ENCODE assay signal across 9 cellular contexts in genomic region chr12:67426067-67426466, GRCh38.
DNase-seq lines count a peak whose midpoint lies in the region; ATAC-seq and TF ChIP-seq lines count a peak whose summit lies in the region.
"Had no signal": no experiment of that assay in that cellular context is flagged by ENCODE, and none has a peak within 500 bp of the region (broad histone marks: within the 10 kb centered on the region; RNA-seq: fewer than 3 reads in every experiment).

No MANE protein-coding gene starts in this region.

- H3K9me3 ChIP-seq in AG04450 (ENCODE audit: control insufficient read depth, insufficient read depth, low read length) (peaks cover 3% of the 10 kb centered on the region; the same call in 1 of the 2 replicates), SJCRH30 (replicated peaks) (no peaks in the 10 kb centered on the region), T-helper 17 cell (ENCODE audit: control insufficient read depth, low read length, poor library complexity, severe bottlenecking) (no peaks in the 10 kb centered on the region)
- H3K9me3 ChIP-seq in CD8-positive, alpha-beta T cell (ENCODE audit: low read length): no peaks in the 10 kb centered on the region

- H3K4me3 ChIP-seq in AG04450 (ENCODE audit: low read depth, low read length): no peak overlapping the region
- H3K4me3 ChIP-seq in SJCRH30: no peak overlapping the region
- H3K4me3 ChIP-seq in kidney epithelial cell (ENCODE audit: low read depth, low read length): no peak overlapping the region
- no peak overlapping the region for H3K4me3 ChIP-seq in CD8-positive, alpha-beta T cell (ENCODE audit: low read depth, low read length)

- POLR2A ChIA-PET in AG04450 (lab: Yijun Ruan, JAX): interaction anchor here (0.8 to 1.0 kb wide), 2 partner anchors 59 to 157 kb away, joined by 3 read pairs; partner anchors contain the start of gene CAND1
- POLR2A ChIA-PET in CD8-positive, alpha-beta T cell (lab: Charles Lee): no interaction called here

- H3K36me3 ChIP-seq in SJCRH30 (no peaks in the 10 kb centered on the region), kidney epithelial cell (ENCODE audit: control insufficient read depth, insufficient read depth, low read length) (no peaks in the 10 kb centered on the region)
- no peaks in the 10 kb centered on the region for H3K36me3 ChIP-seq in CD8-positive, alpha-beta T cell (ENCODE audit: insufficient read depth, low read length)

- peak; percentile 56 for ATAC-seq in HG02885 (IDR thresholded peaks at IDR 0.05; ENCODE audit: poor library complexity, unreplicated experiment)
- ATAC-seq in T-helper 17 cell: no peak
- no peak for ATAC-seq in CD8-positive, alpha-beta T cell
- ATAC-seq in activated T-cell treated with anti-CD3 and anti-CD28 coated beads, Interleukin-2, amount 50 U/mL, for 72 hours (replicated peaks in 1 of 2): no peak
- ATAC-seq: PC-3 had no signal

- TF ChIP-seq CTCF in AG04450 (IDR thresholded peaks at IDR 0.05; ENCODE audit: low read depth, low read length) (no peak), kidney epithelial cell (IDR thresholded peaks at IDR 0.05; ENCODE audit: insufficient read depth, low read length, poor library complexity, severe bottlenecking) (no peak)
- no peak for TF ChIP-seq CTCF in CD8-positive, alpha-beta T cell (IDR thresholded peaks at IDR 0.05)

- peaks cover 22% of the 10 kb centered on the region for H3K4me1 ChIP-seq in SJCRH30
- H3K4me1 ChIP-seq in CD8-positive, alpha-beta T cell (ENCODE audit: insufficient read depth, low read length): no peaks in the 10 kb centered on the region

- intact Hi-C loops in CD8-positive, alpha-beta T cell (cut with DNase I, micrococcal nuclease): no loop called here

- CTCF ChIA-PET in AG04450 (lab: Charles Lee): interaction anchor here (1.2 to 1.6 kb wide), 2 partner anchors 15 to 71 kb away, joined by 4 to 6 read pairs; no protein-coding TSS in a partner anchor
- CTCF ChIA-PET in CD8-positive, alpha-beta T cell (lab: Charles Lee): interaction anchor here (0.7 to 2.1 kb wide), 6 partner anchors 15 to 214 kb away, joined by 3 to 7 read pairs (median 4); no protein-coding TSS in a partner anchor

- peaks cover 6% of the 10 kb centered on the region for H3K4me1 Mint-ChIP-seq in T-helper 17 cell
- peaks cover 11% of the 10 kb centered on the region for H3K4me1 Mint-ChIP-seq in CD8-positive, alpha-beta T cell (ENCODE audit: low read depth)
- H3K4me1 Mint-ChIP-seq in activated T-cell treated with anti-CD3 and anti-CD28 coated beads, Interleukin-2, amount 50 U/mL, for 72 hours (ENCODE audit: low read depth): peaks cover 4% of the 10 kb centered on the region

- H3K27ac ChIP-seq in AG04450 (ENCODE audit: low read depth, low read length): no peak overlapping the region
- H3K27ac ChIP-seq in SJCRH30: peak overlapping the region; percentile 51
- no peak overlapping the region for H3K27ac ChIP-seq in CD8-positive, alpha-beta T cell (ENCODE audit: low read depth, low read length)

- H3K9me3 Mint-ChIP-seq in CD8-positive, alpha-beta T cell: no peaks in the 10 kb centered on the region
- H3K9me3 Mint-ChIP-seq in activated T-cell treated with anti-CD3 and anti-CD28 coated beads, Interleukin-2, amount 50 U/mL, for 72 hours: no peaks in the 10 kb centered on the region

- H3K27me3 Mint-ChIP-seq in T-helper 17 cell: peaks cover 22% of the 10 kb centered on the region
- peaks cover 2% of the 10 kb centered on the region for H3K27me3 Mint-ChIP-seq in CD8-positive, alpha-beta T cell (ENCODE audit: low read depth)
- H3K27me3 Mint-ChIP-seq in activated T-cell treated with anti-CD3 and anti-CD28 coated beads, Interleukin-2, amount 50 U/mL, for 72 hours (ENCODE audit: low read depth): no peaks in the 10 kb centered on the region

- peaks cover 2% of the 10 kb centered on the region for H3K36me3 Mint-ChIP-seq in T-helper 17 cell (ENCODE audit: low read depth)
- H3K36me3 Mint-ChIP-seq in CD8-positive, alpha-beta T cell: no peaks in the 10 kb centered on the region
- no peaks in the 10 kb centered on the region for H3K36me3 Mint-ChIP-seq in activated T-cell treated with anti-CD3 and anti-CD28 coated beads, Interleukin-2, amount 50 U/mL, for 72 hours (ENCODE audit: insufficient read depth in 2 of 2)

- H3K27ac Mint-ChIP-seq in T-helper 17 cell: no peak overlapping the region
- no peak overlapping the region for H3K27ac Mint-ChIP-seq in CD8-positive, alpha-beta T cell
- no peak overlapping the region for H3K27ac Mint-ChIP-seq in activated T-cell treated with anti-CD3 and anti-CD28 coated beads, Interleukin-2, amount 50 U/mL, for 72 hours

- DNase-seq in AG04450 (ENCODE audit: low read depth, low spot score): peak; percentile 57
- DNase-seq in SJCRH30: peak; percentile 60 to 85
- peak; percentile 80 for DNase-seq in kidney epithelial cell (ENCODE audit: low read depth)
- no peak for DNase-seq in T-helper 17 cell
- no peak for DNase-seq in CD8-positive, alpha-beta T cell
- no peak for DNase-seq in activated T-cell treated with anti-CD3 and anti-CD28 coated beads, Interleukin-2, amount 50 U/mL, for 72 hours
- no peak for DNase-seq in HPDE6-E6E7 (ENCODE audit: extremely low spot score)

- H3K27me3 ChIP-seq in AG04450 (ENCODE audit: control insufficient read depth, insufficient read depth, low read length) (no peaks in the 10 kb centered on the region), SJCRH30 (no peaks in the 10 kb centered on the region), kidney epithelial cell (ENCODE audit: control insufficient read depth, insufficient read depth, low read length) (no peaks in the 10 kb centered on the region)
- no peaks in the 10 kb centered on the region for H3K27me3 ChIP-seq in CD8-positive, alpha-beta T cell (ENCODE audit: insufficient read depth, low read length)

- no peak overlapping the region for H3K4me3 Mint-ChIP-seq in T-helper 17 cell
- no peak overlapping the region for H3K4me3 Mint-ChIP-seq in CD8-positive, alpha-beta T cell
- no peak overlapping the region for H3K4me3 Mint-ChIP-seq in activated T-cell treated with anti-CD3 and anti-CD28 coated beads, Interleukin-2, amount 50 U/mL, for 72 hours

Comparison
In these comparisons a context has a peak if more than half of its experiments do, and no peak if none do; other contexts are left out.
1. DNase-seq: peak in AG04450 (single experiment), SJCRH30 (2 of 2) and kidney epithelial cell (single experiment); none in T-helper 17 cell (0 of 3), CD8-positive, alpha-beta T cell (0 of 7), activated T-cell treated with anti-CD3 and anti-CD28 coated beads, Interleukin-2, amount 50 U/mL, for 72 hours (0 of 2) and HPDE6-E6E7 (single experiment).